ENCODE assay signal across 8 cellular contexts in the genomic region with DNA sequence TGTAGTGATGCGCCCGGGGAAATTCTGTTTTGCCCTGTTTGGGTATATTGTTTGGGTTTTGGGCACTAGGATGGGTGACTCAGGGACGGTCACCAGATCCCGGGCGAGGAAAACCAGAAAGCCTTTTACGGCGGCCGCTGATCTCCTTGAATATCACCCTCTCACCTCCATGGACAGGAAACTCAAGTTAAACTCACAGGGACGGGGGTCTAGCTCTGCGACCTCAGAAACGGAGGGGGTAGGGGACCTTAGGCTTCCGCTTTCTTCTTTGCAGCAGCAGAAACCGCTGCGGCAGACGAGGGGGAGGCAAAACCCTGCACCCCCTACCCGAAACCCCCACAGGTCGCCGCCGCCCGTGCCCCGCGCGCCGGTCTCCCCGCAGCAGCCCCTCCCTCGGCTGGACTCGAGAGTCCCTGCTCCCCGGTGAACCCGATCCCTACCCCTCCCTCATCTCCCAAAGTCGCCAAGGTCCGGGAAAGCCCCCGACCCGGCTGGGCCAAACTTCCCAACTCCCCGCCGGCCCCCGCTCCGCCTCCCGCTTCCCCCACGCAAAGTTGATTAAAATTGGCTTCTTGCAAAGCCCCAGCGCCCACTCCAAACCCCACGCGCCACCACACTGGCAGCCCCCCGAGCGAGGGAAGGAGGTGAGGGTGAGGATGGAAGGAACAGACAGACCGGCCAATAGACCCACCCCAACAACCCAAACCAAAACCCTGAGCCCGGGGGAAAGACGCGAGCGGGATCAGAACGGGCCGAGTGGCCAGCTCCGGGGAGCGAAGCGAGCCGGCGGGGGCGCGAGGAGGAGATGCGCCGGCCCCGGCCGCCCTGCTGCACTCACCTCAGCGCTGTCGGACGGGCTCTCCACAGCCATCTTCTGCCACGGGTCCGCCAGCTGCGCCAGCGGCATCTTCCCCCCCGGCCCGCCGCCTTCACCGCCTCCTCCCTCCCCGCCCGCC. TPM values are rescaled to one million over a fixed set of nuclear protein-coding genes. Genes with fewer than 3 reads are reported as not detected.
A peak's percentile ranks its signal among the peaks of the same experiment; 100 is the strongest.
DNase-seq lines count a peak whose midpoint lies in the region; ATAC-seq and TF ChIP-seq lines count a peak whose summit lies in the region.

No MANE protein-coding gene starts in this region.

- H3K9me3 Mint-ChIP-seq in brain = no peaks in the 10 kb centered on the region

- peak overlapping the region; percentile 89 to 96 (median 95) for H3K4me3 Mint-ChIP-seq in brain

- peak overlapping the region; percentile 86 to 97 (median 88) for H3K27ac Mint-ChIP-seq in brain

- H3K4me1 Mint-ChIP-seq in brain = peaks cover 31% of the 10 kb centered on the region

- no peaks in the 10 kb centered on the region for H3K36me3 Mint-ChIP-seq in brain

- ATAC-seq in HG03066 (IDR thresholded peaks at IDR 0.05; ENCODE audit: low read depth, unreplicated experiment) = peak; percentile 3

- DNase-seq in activated T-cell treated with anti-CD3 and anti-CD28 coated beads for 24 hours (ENCODE audit: low read depth) (peak; percentile 13), T-helper 1 cell (peak in 3 of 5 donors; percentile 4 to 20 (median 17)), iPS-NIHi7 (ENCODE audit: extremely low spot score) (peak; percentile 14), dedifferentiated amniotic fluid mesenchymal stem cell (ENCODE audit: extremely low spot score) (no peak)
- DNase-seq in activated T-cell treated with anti-CD3 and anti-CD28 coated beads, Interleukin-2, amount 50 U/mL, for 1 hour = no peak
- DNase-seq in stimulated activated CD4-positive, alpha-beta T cell treated with anti-CD3 and anti-CD28 coated beads, Interleukin-2, amount 100 ng/mL, for 24 hours = peak; percentile 29 to 35

- TF ChIP-seq CTCF in brain (conservative IDR thresholded peaks at IDR 0.05) = no peak

- peaks cover 17% of the 10 kb centered on the region for H3K27me3 Mint-ChIP-seq in brain

RNA-seq across cellular contexts. Expression of gene RPS6KA3, which starts 0.7 kb away (rescaled TPM):
- polyA plus RNA-seq in brain (ENCODE audit: insufficient read depth, low read depth, low replicate concordance) = 8.0 TPM

Comparison
In these comparisons a context has a peak if more than half of its experiments do, and no peak if none do; other contexts are left out.
1. DNase-seq: peak in activated T-cell treated with anti-CD3 and anti-CD28 coated beads for 24 hours (single experiment), T-helper 1 cell (3 of 5), iPS-NIHi7 (single experiment) and stimulated activated CD4-positive, alpha-beta T cell treated with anti-CD3 and anti-CD28 coated beads, Interleukin-2, amount 100 ng/mL, for 24 hours (2 of 2); none in activated T-cell treated with anti-CD3 and anti-CD28 coated beads, Interleukin-2, amount 50 U/mL, for 1 hour (single experiment) and dedifferentiated amniotic fluid mesenchymal stem cell (single experiment).